In genomic region chr1:178926046-178926445, GRCh38 we compare ENCODE assay signal across 20 cellular contexts. TPM values are rescaled to one million over a fixed set of nuclear protein-coding genes. Genes with fewer than 3 reads are reported as not detected.
"Had no signal": no experiment of that assay in that cellular context is flagged by ENCODE, and none has a peak within 500 bp of the region (broad histone marks: within the 10 kb centered on the region; RNA-seq: fewer than 3 reads in every experiment).

No MANE protein-coding gene starts in this region.

- H3K4me1 ChIP-seq: left lung had no signal

- ATAC-seq: activated CD8-positive, alpha-beta T cell treated with anti-CD3 and anti-CD28 coated beads, Interleukin-2, amount 10 ng/mL, durations not matched to agents 7 days and 5 days; activated naive CD8-positive, alpha-beta T cell treated with anti-CD3 and anti-CD28 coated beads, Interleukin-2, amount 50 U/mL, for 24 hours; left lung; naive thymus-derived CD8-positive, alpha-beta T cell; stimulated activated naive CD8-positive, alpha-beta T cell treated with anti-CD3 and anti-CD28 coated beads, Interleukin-15, amount 100 ng/mL, for 72 hours had no signal

- H3K9me3 Mint-ChIP-seq: activated T-helper 1 cell treated with anti-CD3 and anti-CD28 coated beads, Interleukin-12 subunit alpha, Interleukin-12 subunit beta, Interleukin-2, Interleukin-4 antibody, amounts not matched to agents 30 ng/mL and 10 ng/mL and 1 ng/mL, durations not matched to agents 14 hours and 24 hours and 36 hours had no signal

- H3K27me3 ChIP-seq: hepatocyte, left lung, spleen, tibial artery had no signal

- H3K4me3 Mint-ChIP-seq: activated CD4-positive, alpha-beta T cell treated with anti-CD3 and anti-CD28 coated beads, Interleukin-2, amount 10 ng/mL, durations not matched to agents 7 days and 5 days; activated CD8-positive, alpha-beta T cell treated with anti-CD3 and anti-CD28 coated beads, Interleukin-2, amount 10 ng/mL, durations not matched to agents 7 days and 5 days; activated naive CD8-positive, alpha-beta T cell treated with anti-CD3 and anti-CD28 coated beads, Interleukin-2, amount 50 U/mL, for 24 hours; activated T-helper 1 cell treated with anti-CD3 and anti-CD28 coated beads, Interleukin-12 subunit alpha, Interleukin-12 subunit beta, Interleukin-2, Interleukin-4 antibody, amounts not matched to agents 30 ng/mL and 10 ng/mL and 1 ng/mL, durations not matched to agents 14 hours and 24 hours and 36 hours; naive thymus-derived CD8-positive, alpha-beta T cell; stimulated activated naive CD8-positive, alpha-beta T cell treated with anti-CD3 and anti-CD28 coated beads, Interleukin-15, amount 100 ng/mL, for 72 hours; T-helper 1 cell treated with Interleukin-12 subunit alpha and Interleukin-12 subunit beta and Interleukin-4 antibody, amounts not matched to agents 30 μg/mL and 1 μg/mL, for 36 hours had no signal

- DNase-seq: activated CD4-positive, alpha-beta T cell treated with anti-CD3 and anti-CD28 coated beads, Interleukin-2, amount 10 ng/mL, durations not matched to agents 7 days and 5 days; activated CD8-positive, alpha-beta T cell treated with anti-CD3 and anti-CD28 coated beads, Interleukin-2, amount 10 ng/mL, durations not matched to agents 7 days and 5 days; activated gamma-delta T cell; activated naive CD4-positive, alpha-beta T cell treated with anti-CD3 and anti-CD28 coated beads, Interleukin-2, amount 50 U/mL, for 16 hours; activated naive CD8-positive, alpha-beta T cell treated with anti-CD3 and anti-CD28 coated beads, Interleukin-2, amount 50 U/mL, for 24 hours; cerebellar nuclear complex; erythroblast; foreskin fibroblast; kidney glomerular epithelial cell; left lung; naive thymus-derived CD8-positive, alpha-beta T cell; spleen; stimulated activated CD4-positive, alpha-beta T cell treated with anti-CD3 and anti-CD28 coated beads, Interleukin-4, amount 100 ng/mL, for 24 hours; stimulated activated naive CD8-positive, alpha-beta T cell treated with anti-CD3 and anti-CD28 coated beads, Interleukin-15, amount 100 ng/mL, for 72 hours; tibial artery had no signal

- H2AFZ ChIP-seq: hepatocyte had no signal

- H3K36me3 ChIP-seq: left lung, tibial artery had no signal

- H3K79me2 ChIP-seq: hepatocyte had no signal

- H3K27me3 Mint-ChIP-seq: activated naive CD8-positive, alpha-beta T cell treated with anti-CD3 and anti-CD28 coated beads, Interleukin-2, amount 50 U/mL, for 24 hours; naive thymus-derived CD8-positive, alpha-beta T cell; progenitor cell of endocrine pancreas had no signal

- H3K27ac Mint-ChIP-seq: activated CD4-positive, alpha-beta T cell treated with anti-CD3 and anti-CD28 coated beads, Interleukin-2, amount 10 ng/mL, durations not matched to agents 7 days and 5 days; activated CD8-positive, alpha-beta T cell treated with anti-CD3 and anti-CD28 coated beads, Interleukin-2, amount 10 ng/mL, durations not matched to agents 7 days and 5 days; activated naive CD8-positive, alpha-beta T cell treated with anti-CD3 and anti-CD28 coated beads, Interleukin-2, amount 50 U/mL, for 24 hours; activated T-helper 1 cell treated with anti-CD3 and anti-CD28 coated beads, Interleukin-12 subunit alpha, Interleukin-12 subunit beta, Interleukin-2, Interleukin-4 antibody, amounts not matched to agents 30 ng/mL and 10 ng/mL and 1 ng/mL, durations not matched to agents 14 hours and 24 hours and 36 hours; naive thymus-derived CD8-positive, alpha-beta T cell; progenitor cell of endocrine pancreas; stimulated activated naive CD8-positive, alpha-beta T cell treated with anti-CD3 and anti-CD28 coated beads, Interleukin-15, amount 100 ng/mL, for 72 hours; T-helper 1 cell treated with Interleukin-12 subunit alpha and Interleukin-12 subunit beta and Interleukin-4 antibody, amounts not matched to agents 30 μg/mL and 1 μg/mL, for 36 hours had no signal

- H3K4me3 ChIP-seq: hepatocyte, left lung, lung, spleen, tibial artery had no signal

- H3K4me1 Mint-ChIP-seq: activated CD4-positive, alpha-beta T cell treated with anti-CD3 and anti-CD28 coated beads, Interleukin-2, amount 10 ng/mL, durations not matched to agents 7 days and 5 days had no signal

- H3K27ac ChIP-seq: hepatocyte, left lung, tibial artery had no signal

- H3K4me2 ChIP-seq: hepatocyte had no signal

RNA-seq across cellular contexts. Expression of gene ANGPTL1, which starts 55.2 kb away (rescaled TPM):
- total RNA-seq: activated CD4-positive, alpha-beta T cell treated with anti-CD3 and anti-CD28 coated beads, Interleukin-2, amount 10 ng/mL, durations not matched to agents 7 days and 5 days; activated CD8-positive, alpha-beta T cell treated with anti-CD3 and anti-CD28 coated beads, Interleukin-2, amount 10 ng/mL, durations not matched to agents 7 days and 5 days; activated T-helper 1 cell treated with anti-CD3 and anti-CD28 coated beads, Interleukin-12 subunit alpha, Interleukin-12 subunit beta, Interleukin-2, Interleukin-4 antibody, amounts not matched to agents 30 ng/mL and 10 ng/mL and 1 ng/mL, durations not matched to agents 14 hours and 24 hours and 36 hours; naive thymus-derived CD8-positive, alpha-beta T cell had no signal
